ENCODE assay signal across 9 cellular contexts in genomic region chr12:11653215-11653753, GRCh38. TPM values are rescaled to one million over a fixed set of nuclear protein-coding genes. Genes with fewer than 3 reads are reported as not detected.
DNase-seq lines count a peak whose midpoint lies in the region; ATAC-seq and TF ChIP-seq lines count a peak whose summit lies in the region.
"Had no signal": no experiment of that assay in that cellular context is flagged by ENCODE, and none has a peak within 500 bp of the region (broad histone marks: within the 10 kb centered on the region; RNA-seq: fewer than 3 reads in every experiment).

No MANE protein-coding gene starts in this region.

- no peaks in the 10 kb centered on the region for H3K9me3 Mint-ChIP-seq in activated naive CD4-positive, alpha-beta T cell treated with anti-CD3 and anti-CD28 coated beads, Interleukin-2, amount 50 U/mL, for 72 hours

- peak overlapping the region; percentile 94 to 99 for H3K27ac Mint-ChIP-seq in activated naive CD4-positive, alpha-beta T cell treated with anti-CD3 and anti-CD28 coated beads, Interleukin-2, amount 50 U/mL, for 72 hours

- peaks cover 10 to 52% of the 10 kb centered on the region in 2 donors for H3K36me3 Mint-ChIP-seq in activated naive CD4-positive, alpha-beta T cell treated with anti-CD3 and anti-CD28 coated beads, Interleukin-2, amount 50 U/mL, for 72 hours

- peaks cover 9% of the 10 kb centered on the region; the same call in 1 of the 2 replicates for H3K36me3 ChIP-seq in KOPT-K1 (ENCODE audit: insufficient read depth, low read length)

- peak; percentile 57 for DNase-seq in GM12864 (ENCODE audit: low read depth)
- peak in 1 of 2 donors; percentile 44 for DNase-seq in activated naive CD4-positive, alpha-beta T cell treated with anti-CD3 and anti-CD28 coated beads, Interleukin-2, amount 50 U/mL, for 72 hours (ENCODE audit: low spot score in 2 of 2)
- DNase-seq in medulla oblongata (ENCODE audit: extremely low spot score), result peak; percentile 31
- DNase-seq in stimulated activated naive CD8-positive, alpha-beta T cell treated with anti-CD3 and anti-CD28 coated beads, Interleukin-15, Interleukin-2, amounts not matched to agents 100 U/mL and 50 U/mL, for 24 hours, result peak; percentile 55
- DNase-seq in HuH-7 (ENCODE audit: low spot score), result no peak
- DNase-seq in hypothalamus (lab: John Stamatoyannopoulos, UW), result no peak

- no peaks in the 10 kb centered on the region for H3K9me3 ChIP-seq in KOPT-K1 (ENCODE audit: insufficient read depth, low read length, poor library complexity, severe bottlenecking)
- H3K9me3 ChIP-seq: mucosa of descending colon had no signal

- H3K4me3 ChIP-seq in GM12864 (ENCODE audit: low read depth, low read length), result peak overlapping the region; percentile 62
- H3K4me3 ChIP-seq: mucosa of descending colon had no signal

- peak; percentile 54 to 56 for ATAC-seq in activated naive CD4-positive, alpha-beta T cell treated with anti-CD3 and anti-CD28 coated beads, Interleukin-2, amount 50 U/mL, for 72 hours
- peak; percentile 54 for ATAC-seq in stimulated activated naive CD8-positive, alpha-beta T cell treated with anti-CD3 and anti-CD28 coated beads, Interleukin-15, Interleukin-2, amounts not matched to agents 100 U/mL and 50 U/mL, for 24 hours
- ATAC-seq in HG03565 (IDR thresholded peaks at IDR 0.05; ENCODE audit: unreplicated experiment), result no peak

- peak overlapping the region; percentile 38 for H3K27ac ChIP-seq in KOPT-K1 (ENCODE audit: low read depth, low read length, poor library complexity, severe bottlenecking)

- TF ChIP-seq CTCF in GM12864 (IDR thresholded peaks at IDR 0.05; ENCODE audit: low read depth, low read length, missing control alignments), result no peak

RNA-seq across cellular contexts. Expression of gene ETV6, which starts 3.8 kb away (rescaled TPM):
- total RNA-seq in activated naive CD4-positive, alpha-beta T cell treated with anti-CD3 and anti-CD28 coated beads, Interleukin-2, amount 50 U/mL, for 72 hours, result 10 to 100 TPM; 15.2 to 80.7 TPM

Comparison
In these comparisons a context has a peak if more than half of its experiments do, and no peak if none do; other contexts are left out.
1. DNase-seq: peak in GM12864 (single experiment), medulla oblongata (single experiment) and stimulated activated naive CD8-positive, alpha-beta T cell treated with anti-CD3 and anti-CD28 coated beads, Interleukin-15, Interleukin-2, amounts not matched to agents 100 U/mL and 50 U/mL, for 24 hours (single experiment); none in HuH-7 (single experiment) and hypothalamus (0 of 51).